Comparison of ENCODE assay signal across 23 cellular contexts in the genomic region with DNA sequence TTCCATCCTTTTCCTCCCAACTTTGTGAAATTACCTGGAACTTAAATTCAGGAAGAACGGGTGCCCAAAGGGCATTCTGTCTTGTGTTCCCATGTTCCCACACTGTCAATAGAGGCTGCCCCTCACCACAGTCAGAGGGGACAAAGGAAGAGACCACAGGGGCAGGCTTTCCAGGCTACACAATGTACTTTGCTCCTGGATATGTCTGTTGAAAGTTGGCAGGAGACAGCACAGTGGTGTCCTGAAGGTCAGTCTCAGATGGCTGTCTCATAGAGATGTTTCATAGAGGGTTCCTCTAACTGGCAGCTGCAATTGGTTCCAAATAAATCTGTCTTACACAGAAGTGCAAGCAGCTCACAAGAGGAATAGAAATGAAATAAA.
DNase-seq lines count a peak whose midpoint lies in the region; ATAC-seq and TF ChIP-seq lines count a peak whose summit lies in the region.
"Had no signal": no experiment of that assay in that cellular context is flagged by ENCODE, and none has a peak within 500 bp of the region (broad histone marks: within the 10 kb centered on the region; RNA-seq: fewer than 3 reads in every experiment).

No MANE protein-coding gene starts in this region.

- H3K4me1 Mint-ChIP-seq in chondrocyte (ENCODE audit: low read depth): peaks cover 54% of the 10 kb centered on the region
- peaks cover 10 to 41% (median 36%) of the 10 kb centered on the region in 7 donors for H3K4me1 Mint-ChIP-seq in naive thymus-derived CD4-positive, alpha-beta T cell

- no peak overlapping the region for H3K4me3 Mint-ChIP-seq in chondrocyte (ENCODE audit: unreplicated experiment)
- H3K4me3 Mint-ChIP-seq in naive thymus-derived CD4-positive, alpha-beta T cell: no peak overlapping the region
- H3K4me3 Mint-ChIP-seq: activated CD4-positive, alpha-beta T cell treated with anti-CD3 and anti-CD28 coated beads, Interleukin-2, amount 10 ng/mL, durations not matched to agents 7 days and 5 days; activated naive CD4-positive, alpha-beta T cell treated with anti-CD3 and anti-CD28 coated beads, Interleukin-2, amount 10 ng/mL, durations not matched to agents 7 days and 5 days; CD14-positive monocyte; H9; mesothelial cell of epicardium; nephron progenitor cell had no signal

- CTCF ChIA-PET in A673 (lab: Charles Lee): no interaction called here
- CTCF ChIA-PET in naive thymus-derived CD4-positive, alpha-beta T cell (lab: Charles Lee): no interaction called here

- no peaks in the 10 kb centered on the region for H3K27me3 ChIP-seq in rectal smooth muscle tissue (ENCODE audit: control insufficient read depth, insufficient read depth, low read length)
- H3K27me3 ChIP-seq in uterus: no peaks in the 10 kb centered on the region
- no peaks in the 10 kb centered on the region for H3K27me3 ChIP-seq in A673 (replicated peaks; ENCODE audit: insufficient read depth, low read depth, low read length, poor library complexity)
- no peaks in the 10 kb centered on the region for H3K27me3 ChIP-seq in naive thymus-derived CD4-positive, alpha-beta T cell (ENCODE audit: control insufficient read depth in 2 of 2, insufficient read depth in 2 of 2, low read length in 2 of 2)
- H3K27me3 ChIP-seq: ovary had no signal

- TF ChIP-seq CTCF in chondrocyte (IDR thresholded peaks at IDR 0.05) (no peak), uterus (IDR thresholded peaks at IDR 0.05) (no peak), A673 (conservative IDR thresholded peaks at IDR 0.05; ENCODE audit: low read depth, low read length) (no peak)

- no TSS peak for BruUV-seq in A673 (replicated peaks; lab: Mats Ljungman, UMichigan)

- peak; percentile 53 for ATAC-seq in left ventricle myocardium superior
- no peak for ATAC-seq in GM18511 (IDR thresholded peaks at IDR 0.05; ENCODE audit: unreplicated experiment)
- no peak for ATAC-seq in naive thymus-derived CD4-positive, alpha-beta T cell
- ATAC-seq: sciatic nerve had no signal

- H3K9me3 ChIP-seq in uterus (no peaks in the 10 kb centered on the region), A673 (ENCODE audit: low read depth, low read length, poor library complexity, severe bottlenecking) (no peaks in the 10 kb centered on the region)
- H3K9me3 ChIP-seq in naive thymus-derived CD4-positive, alpha-beta T cell (ENCODE audit: control insufficient read depth in 2 of 3, low read length in 3 of 3): no peaks in the 10 kb centered on the region
- H3K9me3 ChIP-seq: ovary had no signal

- TF ChIP-seq POLR2A in uterus (IDR thresholded peaks at IDR 0.05): no peak

- POLR2A ChIA-PET in A673 (lab: Charles Lee; ENCODE audit: low non-redundant PET): no interaction called here
- POLR2A ChIA-PET in naive thymus-derived CD4-positive, alpha-beta T cell (lab: Charles Lee): no interaction called here

- H3K4me3 ChIP-seq in rectal smooth muscle tissue (ENCODE audit: low read length) (no peak overlapping the region), uterus (no peak overlapping the region), A673 (ENCODE audit: low read depth, low read length, poor library complexity, severe bottlenecking) (no peak overlapping the region)
- no peak overlapping the region for H3K4me3 ChIP-seq in naive thymus-derived CD4-positive, alpha-beta T cell (ENCODE audit: low read length)
- H3K4me3 ChIP-seq: ovary had no signal

- no peaks in the 10 kb centered on the region for H3K27me3 Mint-ChIP-seq in chondrocyte (ENCODE audit: low read depth)
- no peaks in the 10 kb centered on the region for H3K27me3 Mint-ChIP-seq in naive thymus-derived CD4-positive, alpha-beta T cell
- H3K27me3 Mint-ChIP-seq: activated CD4-positive, alpha-beta T cell treated with anti-CD3 and anti-CD28 coated beads, Interleukin-2, amount 10 ng/mL, durations not matched to agents 7 days and 5 days had no signal

- H3K4me1 ChIP-seq in rectal smooth muscle tissue (ENCODE audit: control insufficient read depth, insufficient read depth, low read length) (peaks cover 36% of the 10 kb centered on the region), uterus (peaks cover 0 to 10% of the 10 kb centered on the region in 2 donors), A673 (ENCODE audit: insufficient read depth, low read length, poor library complexity, severe bottlenecking) (no peaks in the 10 kb centered on the region)
- peaks cover 0 to 16% of the 10 kb centered on the region in 2 donors for H3K4me1 ChIP-seq in naive thymus-derived CD4-positive, alpha-beta T cell (ENCODE audit: control insufficient read depth in 2 of 2, insufficient read depth in 2 of 2, low read length in 2 of 2)

- no peak overlapping the region for H3K9ac ChIP-seq in rectal smooth muscle tissue (ENCODE audit: low read length)

- no peaks in the 10 kb centered on the region for H3K36me3 ChIP-seq in rectal smooth muscle tissue (ENCODE audit: control insufficient read depth, insufficient read depth, low read length)
- H3K36me3 ChIP-seq in uterus: no peaks in the 10 kb centered on the region
- H3K36me3 ChIP-seq in A673 (ENCODE audit: insufficient read depth, low read length, poor library complexity, severe bottlenecking): no peaks in the 10 kb centered on the region
- no peaks in the 10 kb centered on the region for H3K36me3 ChIP-seq in naive thymus-derived CD4-positive, alpha-beta T cell (ENCODE audit: control insufficient read depth in 2 of 3, insufficient read depth in 3 of 3, low read length in 3 of 3)
- H3K36me3 ChIP-seq: ovary had no signal

- peak overlapping the region; percentile 19 for H3K27ac Mint-ChIP-seq in chondrocyte (ENCODE audit: unreplicated experiment)
- H3K27ac Mint-ChIP-seq in naive thymus-derived CD4-positive, alpha-beta T cell: no peak overlapping the region
- H3K27ac Mint-ChIP-seq: activated CD4-positive, alpha-beta T cell treated with anti-CD3 and anti-CD28 coated beads, Interleukin-2, amount 10 ng/mL, durations not matched to agents 7 days and 5 days; activated naive CD4-positive, alpha-beta T cell treated with anti-CD3 and anti-CD28 coated beads, Interleukin-2, amount 10 ng/mL, durations not matched to agents 7 days and 5 days; CD14-positive monocyte; H9; mesothelial cell of epicardium; nephron progenitor cell had no signal

- no peaks in the 10 kb centered on the region for H3K36me3 Mint-ChIP-seq in chondrocyte (ENCODE audit: low read depth)
- H3K36me3 Mint-ChIP-seq in naive thymus-derived CD4-positive, alpha-beta T cell: peaks cover 0 to 5% (median 0%) of the 10 kb centered on the region in 5 donors
- H3K36me3 Mint-ChIP-seq: activated naive CD4-positive, alpha-beta T cell treated with anti-CD3 and anti-CD28 coated beads, Interleukin-2, amount 10 ng/mL, durations not matched to agents 7 days and 5 days; CD14-positive monocyte; mesothelial cell of epicardium had no signal

- peak overlapping the region; percentile 92 for H3K27ac ChIP-seq in rectal smooth muscle tissue (ENCODE audit: low read depth, low read length)
- H3K27ac ChIP-seq in uterus: peak overlapping the region; percentile 91 to 95
- no peak overlapping the region for H3K27ac ChIP-seq in A673 (ENCODE audit: low read depth, low read length, poor library complexity, severe bottlenecking)
- H3K27ac ChIP-seq in naive thymus-derived CD4-positive, alpha-beta T cell (ENCODE audit: low read depth, low read length): no peak overlapping the region
- H3K27ac ChIP-seq: ovary, VCaP had no signal

- H3K9me3 Mint-ChIP-seq in chondrocyte (ENCODE audit: low read depth): no peaks in the 10 kb centered on the region
- no peaks in the 10 kb centered on the region for H3K9me3 Mint-ChIP-seq in naive thymus-derived CD4-positive, alpha-beta T cell
- H3K9me3 Mint-ChIP-seq: activated naive CD4-positive, alpha-beta T cell treated with anti-CD3 and anti-CD28 coated beads, Interleukin-2, amount 10 ng/mL, durations not matched to agents 7 days and 5 days; CD14-positive monocyte; H9; nephron progenitor cell had no signal

- intact Hi-C loops in left ventricle myocardium superior (cut with micrococcal nuclease): no loop called here
- intact Hi-C loops in uterus (cut with DNase I; ENCODE audit: low total_unique reads): no loop called here
- intact Hi-C loops in A673 (cut with micrococcal nuclease; ENCODE audit: unreplicated experiment): no loop called here
- intact Hi-C loops in naive thymus-derived CD4-positive, alpha-beta T cell (cut with micrococcal nuclease): no loop called here

- DNase-seq in chondrocyte (ENCODE audit: low spot score) (no peak), left ventricle myocardium superior (no peak), uterus (no peak), A673 (ENCODE audit: low spot score) (no peak)
- no peak for DNase-seq in naive thymus-derived CD4-positive, alpha-beta T cell
- DNase-seq: activated CD4-positive, alpha-beta T cell treated with anti-CD3 and anti-CD28 coated beads, Interleukin-2, amount 10 ng/mL, durations not matched to agents 7 days and 5 days; activated naive CD4-positive, alpha-beta T cell treated with anti-CD3 and anti-CD28 coated beads, Interleukin-2, amount 10 ng/mL, durations not matched to agents 7 days and 5 days; activated T-cell treated with anti-CD3 and anti-CD28 coated beads, Interleukin-2, amount 50 U/mL, for 48 hours; Calu3; caudate nucleus; H9; Kasumi-1; kidney glomerular epithelial cell; NCI-H1092; NCI-H1930; ovary had no signal

Comparison
In these comparisons a context has a peak if more than half of its experiments do, and no peak if none do; other contexts are left out.
1. H3K27ac ChIP-seq: peak in rectal smooth muscle tissue (single experiment) and uterus (2 of 2); none in A673 (single experiment) and naive thymus-derived CD4-positive, alpha-beta T cell (single experiment).